In genomic region chr5:59479084-59479483, GRCh38 we compare ENCODE assay signal across 23 cellular contexts.
DNase-seq lines count a peak whose midpoint lies in the region; ATAC-seq, FAIRE-seq and TF ChIP-seq lines count a peak whose summit lies in the region.
"Had no signal": no experiment of that assay in that cellular context is flagged by ENCODE, and none has a peak within 500 bp of the region (broad histone marks: within the 10 kb centered on the region; RNA-seq: fewer than 3 reads in every experiment).

No MANE protein-coding gene starts in this region.

- H3K36me3 ChIP-seq in H1 (ENCODE audit: control insufficient read depth in 2 of 4, insufficient read depth in 4 of 4, low read length in 3 of 4) (no peaks in the 10 kb centered on the region), psoas muscle (ENCODE audit: insufficient read depth in 1 of 2, low read depth in 1 of 2) (no peaks in the 10 kb centered on the region)
- H3K36me3 ChIP-seq: BLaER1 treated with 17β-estradiol and CSF1 and Interleukin-3, amounts not matched to agents 10 nM and 100 nM had no signal

- H3K18ac ChIP-seq in H1 (ENCODE audit: extremely low read depth, low read length): no peak overlapping the region

- no peak overlapping the region for H4K91ac ChIP-seq in H1 (replicated peaks; ENCODE audit: insufficient read length, low read length)

- peak overlapping the region in 1 of 2 experiments; percentile 36; a peak in 1 of 6 replicates for H3K27ac ChIP-seq in A549
- no peak overlapping the region for H3K27ac ChIP-seq in H1 (ENCODE audit: low read depth, low read length)
- H3K27ac ChIP-seq in psoas muscle: peak overlapping the region; percentile 7
- H3K27ac ChIP-seq: BLaER1 treated with 17β-estradiol and CSF1 and Interleukin-3, amounts not matched to agents 10 nM and 100 nM had no signal

- no peaks in the 10 kb centered on the region for H4K20me1 ChIP-seq in H1 (replicated peaks in 1 of 2; ENCODE audit: control insufficient read depth in 1 of 2, insufficient read depth in 2 of 2, low read length in 2 of 2)
- H4K20me1 ChIP-seq: BLaER1 treated with 17β-estradiol and CSF1 and Interleukin-3, amounts not matched to agents 10 nM and 100 nM had no signal

- TF ChIP-seq CTCF in A549 (IDR thresholded peaks at IDR 0.05): no peak
- TF ChIP-seq CTCF in H1 (IDR thresholded peaks at IDR 0.05; ENCODE audit: control extremely low read depth in 1 of 3, insufficient read depth in 1 of 3, low read depth in 1 of 3, low read length in 3 of 3): no peak
- no peak for TF ChIP-seq CTCF in psoas muscle (IDR thresholded peaks at IDR 0.05)

- H3K4ac ChIP-seq in H1 (replicated peaks; ENCODE audit: insufficient read length, low read depth, low read length): no peak overlapping the region

- CTCF ChIA-PET in A549 (lab: Yijun Ruan, JAX): no interaction called here
- CTCF ChIA-PET in H1 (lab: Charles Lee; ENCODE audit: partially characterized antibody): interaction anchor here (0.6 to 1.5 kb wide), 7 partner anchors 9 to 332 kb away, joined by 3 to 7 read pairs (median 3); no protein-coding TSS in a partner anchor

- no peak for DNase-seq in A549 (ENCODE audit: low read depth in 1 of 2, low spot score in 1 of 2)
- DNase-seq in LHCN-M2 (ENCODE audit: low read depth): peak; percentile 15
- no peak for DNase-seq in H1 (ENCODE audit: low read depth in 1 of 2, low spot score in 2 of 2)
- no peak for DNase-seq in psoas muscle
- DNase-seq in activated CD8-positive, alpha-beta memory T cell treated with anti-CD3 and anti-CD28 coated beads, Interleukin-2, amount 50 U/mL, for 48 hours: no peak
- DNase-seq: AML-193; CD4-positive, alpha-beta T cell; DMS79; EL; GDM1; NCI-H1092 treated with DMSO at 0.1 percent for 48 hours; NCI-H1436; NCI-H187; NCI-H2081 treated with DMSO at 0.1 percent for 48 hours; NCI-H446 treated with DMSO at 0.1 percent for 48 hours; NCI-H526; Right ventricle myocardium superior; RPMI8226 had no signal

- no peak overlapping the region for H4K8ac ChIP-seq in H1 (ENCODE audit: extremely low read depth, insufficient read depth, low read length)

- no peak overlapping the region for H3K14ac ChIP-seq in H1 (ENCODE audit: insufficient read length)

- no peak overlapping the region for H3K4me3 ChIP-seq in A549
- no peak overlapping the region for H3K4me3 ChIP-seq in H1 (ENCODE audit: extremely low read depth in 1 of 4, insufficient read depth in 2 of 4, low read depth in 3 of 4, low read length in 4 of 4)
- no peak overlapping the region for H3K4me3 ChIP-seq in psoas muscle
- H3K4me3 ChIP-seq: BLaER1 treated with 17β-estradiol and CSF1 and Interleukin-3, amounts not matched to agents 10 nM and 100 nM; GM12878 had no signal

- WGBS in A549 (ENCODE audit: missing lambda C conversion rate): 69% methylated on average over 2 of the region's 2 CpGs
- WGBS in H1 (ENCODE audit: extremely low coverage in 1 of 2, insufficient coverage in 1 of 2, insufficient read length in 1 of 2, insufficient replicate concordance in 2 of 2, low coverage in 1 of 2, low lambda C conversion rate in 2 of 2, missing lambda C conversion rate in 1 of 2), 2 experiments: 49% methylated on average over 2 of the region's 2 CpGs; no CpG with 5 or more reads in 1 of the 2 experiments
- WGBS in psoas muscle, 3 donors: 43 to 57% (median 46%) methylated on average over 2 of the region's 2 CpGs

- FAIRE-seq in A549 (lab: Jason Lieb, UNC): no peak
- FAIRE-seq in H1 (lab: Jason Lieb, UNC): peak; percentile 57
- FAIRE-seq: GM12878, H54 had no signal

- no peak overlapping the region for H2BK20ac ChIP-seq in H1 (ENCODE audit: low read length)

- no peak overlapping the region for H3K9ac ChIP-seq in H1 (replicated peaks in 1 of 4; ENCODE audit: extremely low read depth in 1 of 4, low read depth in 3 of 4, low read length in 3 of 4)
- H3K9ac ChIP-seq: BLaER1 treated with 17β-estradiol and CSF1 and Interleukin-3, amounts not matched to agents 10 nM and 100 nM had no signal

- peaks cover 72% of the 10 kb centered on the region for H3K4me1 ChIP-seq in A549
- H3K4me1 ChIP-seq in H1 (replicated peaks in 1 of 4; ENCODE audit: control insufficient read depth in 3 of 4, insufficient read depth in 4 of 4, low read length in 3 of 4): peaks cover 0 to 5% (median 1%) of the 10 kb centered on the region in 4 experiments; a peak in 2 of 7 replicates
- H3K4me1 ChIP-seq in psoas muscle: peaks cover 34% of the 10 kb centered on the region
- H3K4me1 ChIP-seq: BLaER1 treated with 17β-estradiol and CSF1 and Interleukin-3, amounts not matched to agents 10 nM and 100 nM had no signal

- no peak overlapping the region for H4K5ac ChIP-seq in H1 (ENCODE audit: insufficient read length, low read depth, low read length)

- no peak overlapping the region for H2AFZ ChIP-seq in H1 (ENCODE audit: low read length)

- H3K23ac ChIP-seq in H1 (ENCODE audit: insufficient read length): no peak overlapping the region

- no peaks in the 10 kb centered on the region for H3K23me2 ChIP-seq in H1 (ENCODE audit: low read depth, low read length)

- no peak overlapping the region for H2BK12ac ChIP-seq in H1 (ENCODE audit: low read depth, low read length)

- no peak for TF ChIP-seq RAD21 in A549 (conservative IDR thresholded peaks at IDR 0.05 in 1 of 2, IDR thresholded peaks at IDR 0.05 in 1 of 2)
- TF ChIP-seq RAD21 in H1 (IDR thresholded peaks at IDR 0.05 in 1 of 2, conservative IDR thresholded peaks at IDR 0.05 in 1 of 2; ENCODE audit: low read depth in 2 of 2, low read length in 2 of 2): no peak

- TF ChIP-seq POLR2A in A549 (IDR thresholded peaks at IDR 0.05; ENCODE audit: low read length): no peak
- no peak for TF ChIP-seq POLR2A in H1 (IDR thresholded peaks at IDR 0.05; ENCODE audit: control extremely low read depth in 1 of 2, low read depth in 2 of 2, low read length in 2 of 2)

- TF ChIP-seq EP300 in A549 (IDR thresholded peaks at IDR 0.05) (no peak), H1 (IDR thresholded peaks at IDR 0.05; ENCODE audit: borderline replicate concordance in 1 of 2, low read depth in 2 of 2, low read length in 2 of 2) (no peak)

- H3K27me3 ChIP-seq in H1 (replicated peaks in 1 of 4; ENCODE audit: control insufficient read depth in 3 of 4, extremely low read depth in 1 of 4, insufficient read depth in 3 of 4, low read length in 3 of 4) (no peaks in the 10 kb centered on the region), psoas muscle (ENCODE audit: insufficient read depth in 3 of 3, low read length in 2 of 3) (no peaks in the 10 kb centered on the region)
- H3K27me3 ChIP-seq: BLaER1 treated with 17β-estradiol and CSF1 and Interleukin-3, amounts not matched to agents 10 nM and 100 nM had no signal

- H2AK5ac ChIP-seq in H1 (ENCODE audit: low read depth, low read length): no peak overlapping the region

- H3K4me2 ChIP-seq in A549 (peak overlapping the region; percentile 13; the same call in 1 of the 3 replicates), H1 (ENCODE audit: insufficient read depth in 1 of 2, low read depth in 2 of 2, low read length in 2 of 2) (no peak overlapping the region)
- H3K4me2 ChIP-seq: BLaER1 treated with 17β-estradiol and CSF1 and Interleukin-3, amounts not matched to agents 10 nM and 100 nM had no signal

- no peak overlapping the region for H2BK5ac ChIP-seq in H1 (ENCODE audit: low read depth, low read length)

- intact Hi-C loops in psoas muscle (cut with DNase I): no loop called here

- no peak overlapping the region for H3K56ac ChIP-seq in H1 (replicated peaks; ENCODE audit: insufficient read length, low read depth, low read length)

- H3K79me1 ChIP-seq in H1 (ENCODE audit: low read depth, low read length): no peaks in the 10 kb centered on the region

- H2BK15ac ChIP-seq in H1 (ENCODE audit: low read length): no peak overlapping the region

- H3K79me2 ChIP-seq in H1 (ENCODE audit: control insufficient read depth in 1 of 2, insufficient read depth in 2 of 2, low read length in 2 of 2): no peaks in the 10 kb centered on the region

- H3K9me3 ChIP-seq in A549: no peaks in the 10 kb centered on the region
- H3K9me3 ChIP-seq in H1 (ENCODE audit: insufficient read depth in 2 of 2, low read depth in 1 of 2, low read length in 1 of 2): no peaks in the 10 kb centered on the region; a peak in 1 of 4 replicates
- no peaks in the 10 kb centered on the region for H3K9me3 ChIP-seq in psoas muscle
- H3K9me3 ChIP-seq: BLaER1 treated with 17β-estradiol and CSF1 and Interleukin-3, amounts not matched to agents 10 nM and 100 nM had no signal

- POLR2A ChIA-PET in A549 (lab: Yijun Ruan, JAX): no interaction called here
- POLR2A ChIA-PET in H1 (lab: Charles Lee; ENCODE audit: partially characterized antibody): no interaction called here

- ATAC-seq in A549: peak in 1 of 2 experiments; percentile 44; a peak in 2 of 6 replicates
- ATAC-seq in psoas muscle: peak in 2 of 4 donors; percentile 23 to 26
- no peak for ATAC-seq in HG03095 (IDR thresholded peaks at IDR 0.05; ENCODE audit: unreplicated experiment)
- ATAC-seq in SK-N-SH treated with all-trans-retinoic acid at 6 μM for 48 hours: no peak
- ATAC-seq: GM12878 had no signal

- no peak overlapping the region for H2BK120ac ChIP-seq in H1 (replicated peaks; ENCODE audit: low read depth, low read length)

TF ChIP-seq in A549, 52 proteins besides CTCF, POLR2A, EP300 and RAD21 (continues in another document):
- no peak for TF ChIP-seq MYC (IDR thresholded peaks at IDR 0.05; ENCODE audit: borderline replicate concordance, low read length)
- TF ChIP-seq ZC3H11A (IDR thresholded peaks at IDR 0.05): no peak
- no peak for TF ChIP-seq BHLHE40 (IDR thresholded peaks at IDR 0.05; ENCODE audit: low read depth, low read length)
- TF ChIP-seq, protein P1, sequence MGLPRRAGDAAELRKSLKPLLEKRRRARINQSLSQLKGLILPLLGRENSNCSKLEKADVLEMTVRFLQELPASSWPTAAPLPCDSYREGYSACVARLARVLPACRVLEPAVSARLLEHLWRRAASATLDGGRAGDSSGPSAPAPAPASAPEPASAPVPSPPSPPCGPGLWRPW (IDR thresholded peaks at IDR 0.05): no peak

TF ChIP-seq in H1, 55 proteins besides CTCF, POLR2A, EP300 and RAD21 (continues in another document):
- TF ChIP-seq JUND (IDR thresholded peaks at IDR 0.05; ENCODE audit: low read length): no peak
- TF ChIP-seq HDAC6 (IDR thresholded peaks at IDR 0.05; ENCODE audit: low read depth, low read length): no peak
- no peak for TF ChIP-seq CBX8 (IDR thresholded peaks at IDR 0.05; ENCODE audit: borderline replicate concordance, low read depth, low read length)
- no peak for TF ChIP-seq JUN (IDR thresholded peaks at IDR 0.05; ENCODE audit: low read depth, low read length)
- peak; percentile 47 for TF ChIP-seq NANOG (IDR thresholded peaks at IDR 0.05; ENCODE audit: insufficient read depth, low read depth, low read length, poor library complexity, severe bottlenecking)
- peak; percentile 76 for TF ChIP-seq BACH1 (IDR thresholded peaks at IDR 0.05; ENCODE audit: low read length)

TF ChIP-seq in SK-N-SH treated with all-trans-retinoic acid at 6 μM for 48 hours, 23 proteins besides CTCF, POLR2A, EP300 and RAD21 (continues in another document):
- TF ChIP-seq BACH2 (CRISPR knock-in tag; IDR thresholded peaks at IDR 0.05; ENCODE audit: borderline replicate concordance) (no peak), OSR1 (CRISPR knock-in tag; IDR thresholded peaks at IDR 0.05) (no peak), PPARA (CRISPR knock-in tag; IDR thresholded peaks at IDR 0.05; ENCODE audit: borderline replicate concordance) (no peak), CSDC2 (CRISPR knock-in tag; IDR thresholded peaks at IDR 0.05) (no peak)
